8 cellular contexts compared by ENCODE assay signal in genomic region chr5:177362871-177363507, GRCh38. TPM values are rescaled to one million over a fixed set of nuclear protein-coding genes. Genes with fewer than 3 reads are reported as not detected.
A peak's percentile ranks its signal among the peaks of the same experiment; 100 is the strongest.
DNase-seq lines count a peak whose midpoint lies in the region; ATAC-seq and TF ChIP-seq lines count a peak whose summit lies in the region.

No MANE protein-coding gene starts in this region.

- H3K27me3 Mint-ChIP-seq in CD4-positive, alpha-beta memory T cell: no peaks in the 10 kb centered on the region
- H3K27me3 Mint-ChIP-seq in activated CD8-positive, alpha-beta T cell treated with anti-CD3 and anti-CD28 coated beads for 36 hours: no peaks in the 10 kb centered on the region
- no peaks in the 10 kb centered on the region for H3K27me3 Mint-ChIP-seq in stimulated activated naive B cell treated with anti-CD40 and anti-IgM and Interleukin-4, amounts not matched to agents 10 μg/mL and 1 μg/mL and 100 μg/mL, for 72 hours

- WGBS in GM23248 (ENCODE audit: low coverage in 1 of 2, low lambda C conversion rate in 2 of 2, missing lambda C conversion rate in 2 of 2), 2 experiments: 6 to 11% methylated on average over 34 to 48 of the region's 49 CpGs

- H3K27ac Mint-ChIP-seq in CD4-positive, alpha-beta memory T cell: peak overlapping the region; percentile 86 to 97 (median 92)
- peak overlapping the region; percentile 77 for H3K27ac Mint-ChIP-seq in activated CD8-positive, alpha-beta T cell treated with anti-CD3 and anti-CD28 coated beads for 36 hours
- H3K27ac Mint-ChIP-seq in stimulated activated naive B cell treated with anti-CD40 and anti-IgM and Interleukin-4, amounts not matched to agents 10 μg/mL and 1 μg/mL and 100 μg/mL, for 72 hours: peak overlapping the region; percentile 88

- H3K4me1 ChIP-seq in CD4-positive, alpha-beta memory T cell (ENCODE audit: insufficient read depth, low read length): peaks cover 82% of the 10 kb centered on the region
- H3K4me1 ChIP-seq in GM23248 (ENCODE audit: insufficient read depth) (peaks cover 19% of the 10 kb centered on the region), endocrine pancreas (ENCODE audit: control insufficient read depth, insufficient read depth, low read length) (no peaks in the 10 kb centered on the region), mucosa of stomach (ENCODE audit: control insufficient read depth, insufficient read depth, low read length) (peaks cover 56% of the 10 kb centered on the region)

- H3K9me2 ChIP-seq in GM23248 (ENCODE audit: insufficient read depth): no peaks in the 10 kb centered on the region

- H3K36me3 ChIP-seq in CD4-positive, alpha-beta memory T cell (ENCODE audit: insufficient read depth, low read length): peaks cover 22% of the 10 kb centered on the region
- H3K36me3 ChIP-seq in GM23248 (ENCODE audit: low read depth) (no peaks in the 10 kb centered on the region), endocrine pancreas (ENCODE audit: control insufficient read depth, insufficient read depth, low read length) (no peaks in the 10 kb centered on the region), mucosa of stomach (ENCODE audit: control insufficient read depth, insufficient read depth, low read length) (no peaks in the 10 kb centered on the region)

- H4K20me1 ChIP-seq in GM23248 (ENCODE audit: insufficient read depth): no peaks in the 10 kb centered on the region

- peak; percentile 72 for ATAC-seq in activated CD8-positive, alpha-beta T cell treated with anti-CD3 and anti-CD28 coated beads for 36 hours
- peak; percentile 69 to 72 for ATAC-seq in stimulated activated naive B cell treated with anti-CD40 and anti-IgM and Interleukin-4, amounts not matched to agents 10 μg/mL and 1 μg/mL and 100 μg/mL, for 72 hours (replicated peaks)
- no peak for ATAC-seq in GM19328 (IDR thresholded peaks at IDR 0.05; ENCODE audit: unreplicated experiment)

- no peaks in the 10 kb centered on the region for H3K27me3 ChIP-seq in CD4-positive, alpha-beta memory T cell (ENCODE audit: insufficient read depth, low read length)
- H3K27me3 ChIP-seq in GM23248 (replicated peaks; ENCODE audit: insufficient read depth) (no peaks in the 10 kb centered on the region), endocrine pancreas (ENCODE audit: control insufficient read depth, insufficient read depth, low read length) (no peaks in the 10 kb centered on the region), mucosa of stomach (ENCODE audit: control insufficient read depth, insufficient read depth, low read length) (no peaks in the 10 kb centered on the region)

- TF ChIP-seq CTCF in activated CD8-positive, alpha-beta T cell treated with anti-CD3 and anti-CD28 coated beads for 36 hours (IDR thresholded peaks at IDR 0.05): no peak

- peak overlapping the region; percentile 67 for H2AFZ ChIP-seq in GM23248

- intact Hi-C loops in CD4-positive, alpha-beta memory T cell (cut with micrococcal nuclease): loop anchor here (5.0 kb wide), 2 partner anchors 39 to 61 kb away; partner anchors contain the start of genes PFN3, PRELID1 and RAB24
- intact Hi-C loops in activated CD8-positive, alpha-beta T cell treated with anti-CD3 and anti-CD28 coated beads for 36 hours (cut with micrococcal nuclease): no loop called here

- H3K27ac ChIP-seq in CD4-positive, alpha-beta memory T cell (ENCODE audit: low read depth, low read length): peak overlapping the region; percentile 81
- no peak overlapping the region for H3K27ac ChIP-seq in GM23248

- CTCF ChIA-PET in CD4-positive, alpha-beta memory T cell (lab: Charles Lee; ENCODE audit: partially characterized antibody): interaction anchor here (2.4 to 4.1 kb wide), 2 partner anchors 10 to 27 kb away, joined by 13 to 30 read pairs; no protein-coding TSS in a partner anchor
- CTCF ChIA-PET in activated CD8-positive, alpha-beta T cell treated with anti-CD3 and anti-CD28 coated beads for 36 hours (lab: Charles Lee): interaction anchor here (3.4 kb wide), 1 partner anchor 26 kb away, joined by 15 read pairs; no protein-coding TSS in a partner anchor

- no peaks in the 10 kb centered on the region for H3K9me3 ChIP-seq in CD4-positive, alpha-beta memory T cell (ENCODE audit: control insufficient read depth in 1 of 2, low read length in 2 of 2)
- H3K9me3 ChIP-seq in GM23248 (ENCODE audit: low read depth) (no peaks in the 10 kb centered on the region), endocrine pancreas (ENCODE audit: control insufficient read depth, low read length) (no peaks in the 10 kb centered on the region), mucosa of stomach (ENCODE audit: control insufficient read depth, low read length) (no peaks in the 10 kb centered on the region)

- peak; percentile 54 to 86 (median 61) for DNase-seq in CD4-positive, alpha-beta memory T cell
- peak; percentile 70 for DNase-seq in GM23248
- peak; percentile 65 for DNase-seq in NCI-H2196 treated with DMSO at 0.1 percent for 48 hours (lab: John Stamatoyannopoulos, UW; ENCODE audit: unreplicated experiment)
- DNase-seq in activated CD8-positive, alpha-beta T cell treated with anti-CD3 and anti-CD28 coated beads for 36 hours: peak; percentile 80
- peak; percentile 71 for DNase-seq in stimulated activated naive B cell treated with anti-CD40 and anti-IgM and Interleukin-4, amounts not matched to agents 10 μg/mL and 1 μg/mL and 100 μg/mL, for 72 hours

- in situ Hi-C loops in GM23248 (cut with MboI): no loop called here

- no peaks in the 10 kb centered on the region for H3K79me2 ChIP-seq in GM23248 (ENCODE audit: insufficient read depth)

- no peaks in the 10 kb centered on the region for H3K9me3 Mint-ChIP-seq in CD4-positive, alpha-beta memory T cell
- H3K9me3 Mint-ChIP-seq in activated CD8-positive, alpha-beta T cell treated with anti-CD3 and anti-CD28 coated beads for 36 hours: no peaks in the 10 kb centered on the region
- no peaks in the 10 kb centered on the region for H3K9me3 Mint-ChIP-seq in stimulated activated naive B cell treated with anti-CD40 and anti-IgM and Interleukin-4, amounts not matched to agents 10 μg/mL and 1 μg/mL and 100 μg/mL, for 72 hours

- H3F3A ChIP-seq in GM23248 (ENCODE audit: insufficient read depth): no peaks in the 10 kb centered on the region

- peak overlapping the region; percentile 69 for H3K4me2 ChIP-seq in GM23248 (ENCODE audit: unreplicated experiment)

- H3K9ac ChIP-seq in GM23248 (no peak overlapping the region), endocrine pancreas (ENCODE audit: control insufficient read depth, insufficient read depth, low read length) (no peak overlapping the region), mucosa of stomach (ENCODE audit: low read length) (peak overlapping the region; percentile 3)

- H3K36me3 Mint-ChIP-seq in CD4-positive, alpha-beta memory T cell: peaks cover 12 to 42% of the 10 kb centered on the region in 2 donors
- H3K36me3 Mint-ChIP-seq in activated CD8-positive, alpha-beta T cell treated with anti-CD3 and anti-CD28 coated beads for 36 hours (ENCODE audit: low read depth): peaks cover 11% of the 10 kb centered on the region
- H3K36me3 Mint-ChIP-seq in stimulated activated naive B cell treated with anti-CD40 and anti-IgM and Interleukin-4, amounts not matched to agents 10 μg/mL and 1 μg/mL and 100 μg/mL, for 72 hours: peaks cover 11 to 21% of the 10 kb centered on the region in 2 donors

- peak overlapping the region; percentile 81 to 89 (median 85) for H3K4me3 Mint-ChIP-seq in CD4-positive, alpha-beta memory T cell
- H3K4me3 Mint-ChIP-seq in activated CD8-positive, alpha-beta T cell treated with anti-CD3 and anti-CD28 coated beads for 36 hours: peak overlapping the region; percentile 73
- peak overlapping the region; percentile 86 to 87 for H3K4me3 Mint-ChIP-seq in stimulated activated naive B cell treated with anti-CD40 and anti-IgM and Interleukin-4, amounts not matched to agents 10 μg/mL and 1 μg/mL and 100 μg/mL, for 72 hours

- H3K4me1 Mint-ChIP-seq in CD4-positive, alpha-beta memory T cell: peaks cover 40 to 77% (median 59%) of the 10 kb centered on the region in 4 donors
- peaks cover 71% of the 10 kb centered on the region for H3K4me1 Mint-ChIP-seq in activated CD8-positive, alpha-beta T cell treated with anti-CD3 and anti-CD28 coated beads for 36 hours (ENCODE audit: low read depth)
- H3K4me1 Mint-ChIP-seq in stimulated activated naive B cell treated with anti-CD40 and anti-IgM and Interleukin-4, amounts not matched to agents 10 μg/mL and 1 μg/mL and 100 μg/mL, for 72 hours: peaks cover 59 to 86% of the 10 kb centered on the region in 2 donors

- POLR2A ChIA-PET in CD4-positive, alpha-beta memory T cell (lab: Charles Lee; ENCODE audit: partially characterized antibody): interaction anchor here (1.1 to 5.9 kb wide), 6 partner anchors 9 to 63 kb away, joined by 3 to 59 read pairs (median 18); partner anchors contain the start of gene LMAN2
- POLR2A ChIA-PET in activated CD8-positive, alpha-beta T cell treated with anti-CD3 and anti-CD28 coated beads for 36 hours (lab: Charles Lee): interaction anchor here (0.5 to 1.5 kb wide), 3 partner anchors 20 to 261 kb away, joined by 3 to 4 read pairs (median 3); no protein-coding TSS in a partner anchor

- H3K4me3 ChIP-seq in CD4-positive, alpha-beta memory T cell (ENCODE audit: low read length in 2 of 2): peak overlapping the region; percentile 11 to 52
- H3K4me3 ChIP-seq in GM23248 (peak overlapping the region; percentile 47), endocrine pancreas (ENCODE audit: control insufficient read depth, insufficient read depth, low read length) (peak overlapping the region; percentile 1), mucosa of stomach (ENCODE audit: low read length) (peak overlapping the region; percentile 31)

RNA-seq across cellular contexts. Expression of gene RGS14, which starts 5.3 kb away (rescaled TPM):
- total RNA-seq in CD4-positive, alpha-beta memory T cell: 100 to 1,000 TPM; 167 to 168 TPM
- 10 to 100 TPM; 62.3 to 96.7 TPM for polyA plus RNA-seq in CD4-positive, alpha-beta memory T cell
- 4.3 and 6.4 TPM in 2 replicates for total RNA-seq in GM23248 (2014; rRNA removed; shearing (Covaris generic))
- 2.2 and 2.5 TPM in 2 replicates for polyA plus RNA-seq in GM23248 (2016; fragmentation: Nextera tagmentation; extraction: Ambion mirVana)
- 10 to 100 TPM; 50.4 to 52.5 TPM for total RNA-seq in activated CD8-positive, alpha-beta T cell treated with anti-CD3 and anti-CD28 coated beads for 36 hours

RNA-seq across cellular contexts. Expression of gene LMAN2, which starts 11.5 kb away (rescaled TPM):
- total RNA-seq in CD4-positive, alpha-beta memory T cell: 100 to 1,000 TPM; 114 to 123 TPM
- polyA plus RNA-seq in CD4-positive, alpha-beta memory T cell: 100 to 1,000 TPM; 223 to 322 TPM
- 313 and 389 TPM in 2 replicates for total RNA-seq in GM23248 (2014; rRNA removed; shearing (Covaris generic))
- 303 and 313 TPM in 2 replicates for polyA plus RNA-seq in GM23248 (2016; fragmentation: Nextera tagmentation; extraction: Ambion mirVana)
- total RNA-seq in activated CD8-positive, alpha-beta T cell treated with anti-CD3 and anti-CD28 coated beads for 36 hours: 10 to 100 TPM; 79.9 to 87.5 TPM

RNA-seq across cellular contexts. Expression of gene SLC34A1, which starts 21.2 kb away (rescaled TPM):
- under 1 TPM in 1 of 2 experiments, not detected in 1; 0.11 TPM for total RNA-seq in CD4-positive, alpha-beta memory T cell
- polyA plus RNA-seq in CD4-positive, alpha-beta memory T cell: not detected
- total RNA-seq in GM23248 (2014; rRNA removed; shearing (Covaris generic)): not detected in 2 replicates
- polyA plus RNA-seq in GM23248 (2016; fragmentation: Nextera tagmentation; extraction: Ambion mirVana): not detected in 2 replicates
- total RNA-seq in activated CD8-positive, alpha-beta T cell treated with anti-CD3 and anti-CD28 coated beads for 36 hours: under 1 TPM; 0.29 to 0.43 TPM

RNA-seq across cellular contexts. Expression of gene PFN3, which starts 37.5 kb away (rescaled TPM):
- not detected for total RNA-seq in CD4-positive, alpha-beta memory T cell
- not detected for polyA plus RNA-seq in CD4-positive, alpha-beta memory T cell
- total RNA-seq in GM23248 (2014; rRNA removed; shearing (Covaris generic)): not detected in 2 replicates
- not detected in 2 replicates for polyA plus RNA-seq in GM23248 (2016; fragmentation: Nextera tagmentation; extraction: Ambion mirVana)
- not detected for total RNA-seq in activated CD8-positive, alpha-beta T cell treated with anti-CD3 and anti-CD28 coated beads for 36 hours

RNA-seq across cellular contexts. Expression of gene F12, which starts 46.4 kb away (rescaled TPM):
- not detected for total RNA-seq in CD4-positive, alpha-beta memory T cell
- 1 to 10 TPM; 2.0 to 2.4 TPM for polyA plus RNA-seq in CD4-positive, alpha-beta memory T cell
- total RNA-seq in GM23248 (2014; rRNA removed; shearing (Covaris generic)): 0.43 and 1.3 TPM in 2 replicates
- 1.2 and 1.8 TPM in 2 replicates for polyA plus RNA-seq in GM23248 (2016; fragmentation: Nextera tagmentation; extraction: Ambion mirVana)
- total RNA-seq in activated CD8-positive, alpha-beta T cell treated with anti-CD3 and anti-CD28 coated beads for 36 hours: 1 to 10 TPM; 7.9 TPM
